Comparison of ENCODE assay signal across 8 cellular contexts in genomic region chr17:77247048-77247541, GRCh38.
DNase-seq lines count a peak whose midpoint lies in the region; ATAC-seq lines count a peak whose summit lies in the region.

No MANE protein-coding gene starts in this region.

- peaks cover 28% of the 10 kb centered on the region for H3K27me3 Mint-ChIP-seq in activated T-helper 1 cell treated with anti-CD3 and anti-CD28 coated beads, Interleukin-12 subunit alpha, Interleukin-12 subunit beta, Interleukin-2, Interleukin-4 antibody, amounts not matched to agents 30 ng/mL and 10 ng/mL and 1 ng/mL, durations not matched to agents 14 hours and 24 hours and 36 hours (ENCODE audit: insufficient read depth)
- peaks cover 5 to 23% (median 18%) of the 10 kb centered on the region in 5 donors for H3K27me3 Mint-ChIP-seq in naive thymus-derived CD8-positive, alpha-beta T cell

- no peak overlapping the region for H3K27ac Mint-ChIP-seq in activated T-helper 1 cell treated with anti-CD3 and anti-CD28 coated beads, Interleukin-12 subunit alpha, Interleukin-12 subunit beta, Interleukin-2, Interleukin-4 antibody, amounts not matched to agents 30 ng/mL and 10 ng/mL and 1 ng/mL, durations not matched to agents 14 hours and 24 hours and 36 hours
- H3K27ac Mint-ChIP-seq in naive thymus-derived CD8-positive, alpha-beta T cell = peak overlapping the region in 3 of 10 donors; percentile 19 to 73 (median 51)
- no peak overlapping the region for H3K27ac Mint-ChIP-seq in stimulated activated effector memory CD8-positive, alpha-beta T cell treated with anti-CD3 and anti-CD28 coated beads, Interleukin-12 subunit alpha, Interleukin-12 subunit beta, amount 100 ng/mL, for 72 hours

- POLR2A ChIA-PET in naive thymus-derived CD8-positive, alpha-beta T cell (lab: Charles Lee) = no interaction called here

- H3K36me3 Mint-ChIP-seq in activated T-helper 1 cell treated with anti-CD3 and anti-CD28 coated beads, Interleukin-12 subunit alpha, Interleukin-12 subunit beta, Interleukin-2, Interleukin-4 antibody, amounts not matched to agents 30 ng/mL and 10 ng/mL and 1 ng/mL, durations not matched to agents 14 hours and 24 hours and 36 hours (ENCODE audit: low read depth) = no peaks in the 10 kb centered on the region
- no peaks in the 10 kb centered on the region for H3K36me3 Mint-ChIP-seq in naive thymus-derived CD8-positive, alpha-beta T cell
- H3K36me3 Mint-ChIP-seq in stimulated activated effector memory CD8-positive, alpha-beta T cell treated with anti-CD3 and anti-CD28 coated beads, Interleukin-12 subunit alpha, Interleukin-12 subunit beta, amount 100 ng/mL, for 72 hours = no peaks in the 10 kb centered on the region

- no peaks in the 10 kb centered on the region for H3K9me3 Mint-ChIP-seq in activated T-helper 1 cell treated with anti-CD3 and anti-CD28 coated beads, Interleukin-12 subunit alpha, Interleukin-12 subunit beta, Interleukin-2, Interleukin-4 antibody, amounts not matched to agents 30 ng/mL and 10 ng/mL and 1 ng/mL, durations not matched to agents 14 hours and 24 hours and 36 hours
- H3K9me3 Mint-ChIP-seq in naive thymus-derived CD8-positive, alpha-beta T cell = no peaks in the 10 kb centered on the region
- H3K9me3 Mint-ChIP-seq in stimulated activated effector memory CD8-positive, alpha-beta T cell treated with anti-CD3 and anti-CD28 coated beads, Interleukin-12 subunit alpha, Interleukin-12 subunit beta, amount 100 ng/mL, for 72 hours = no peaks in the 10 kb centered on the region

- peak overlapping the region; percentile 58 for H3K4me3 Mint-ChIP-seq in activated T-helper 1 cell treated with anti-CD3 and anti-CD28 coated beads, Interleukin-12 subunit alpha, Interleukin-12 subunit beta, Interleukin-2, Interleukin-4 antibody, amounts not matched to agents 30 ng/mL and 10 ng/mL and 1 ng/mL, durations not matched to agents 14 hours and 24 hours and 36 hours
- peak overlapping the region; percentile 39 to 73 (median 58) for H3K4me3 Mint-ChIP-seq in naive thymus-derived CD8-positive, alpha-beta T cell
- peak overlapping the region; percentile 51 for H3K4me3 Mint-ChIP-seq in stimulated activated effector memory CD8-positive, alpha-beta T cell treated with anti-CD3 and anti-CD28 coated beads, Interleukin-12 subunit alpha, Interleukin-12 subunit beta, amount 100 ng/mL, for 72 hours

- intact Hi-C loops in activated T-helper 1 cell treated with anti-CD3 and anti-CD28 coated beads, Interleukin-12 subunit alpha, Interleukin-12 subunit beta, Interleukin-2, Interleukin-4 antibody, amounts not matched to agents 30 ng/mL and 10 ng/mL and 1 ng/mL, durations not matched to agents 14 hours and 24 hours and 36 hours (cut with micrococcal nuclease) = loop anchor here (1.0 to 5.0 kb wide), 5 partner anchors 60 to 379 kb away; partner anchors contain the start of genes MGAT5B and SEC14L1

- ATAC-seq in GM19372 (IDR thresholded peaks at IDR 0.05; ENCODE audit: low read depth, unreplicated experiment) = peak; percentile 69
- peak; percentile 96 to 99 for ATAC-seq in naive thymus-derived CD8-positive, alpha-beta T cell
- ATAC-seq in stimulated activated effector memory CD8-positive, alpha-beta T cell treated with anti-CD3 and anti-CD28 coated beads, Interleukin-12 subunit alpha, Interleukin-12 subunit beta, amount 100 ng/mL, for 72 hours = peak; percentile 90

- DNase-seq in AG08395 (ENCODE audit: low spot score) (peak; percentile 80), LHCN-M2 (ENCODE audit: low read depth) (peak; percentile 59), RPMI8226 (peak; percentile 87), fibroblast of peridontal ligament (ENCODE audit: extremely low read depth) (peak; percentile 60)
- peak; percentile 81 for DNase-seq in activated T-helper 1 cell treated with anti-CD3 and anti-CD28 coated beads, Interleukin-12 subunit alpha, Interleukin-12 subunit beta, Interleukin-2, Interleukin-4 antibody, amounts not matched to agents 30 ng/mL and 10 ng/mL and 1 ng/mL, durations not matched to agents 14 hours and 24 hours and 36 hours (ENCODE audit: low spot score)
- peak; percentile 72 to 91 (median 84) for DNase-seq in naive thymus-derived CD8-positive, alpha-beta T cell
- peak; percentile 92 to 93 for DNase-seq in stimulated activated effector memory CD8-positive, alpha-beta T cell treated with anti-CD3 and anti-CD28 coated beads, Interleukin-12 subunit alpha, Interleukin-12 subunit beta, amount 100 ng/mL, for 72 hours (ENCODE audit: low spot score in 2 of 2)

- peaks cover 24% of the 10 kb centered on the region for H3K4me1 Mint-ChIP-seq in activated T-helper 1 cell treated with anti-CD3 and anti-CD28 coated beads, Interleukin-12 subunit alpha, Interleukin-12 subunit beta, Interleukin-2, Interleukin-4 antibody, amounts not matched to agents 30 ng/mL and 10 ng/mL and 1 ng/mL, durations not matched to agents 14 hours and 24 hours and 36 hours (ENCODE audit: low read depth)
- H3K4me1 Mint-ChIP-seq in naive thymus-derived CD8-positive, alpha-beta T cell = peaks cover 0 to 12% (median 5%) of the 10 kb centered on the region in 4 donors
- peaks cover 20% of the 10 kb centered on the region for H3K4me1 Mint-ChIP-seq in stimulated activated effector memory CD8-positive, alpha-beta T cell treated with anti-CD3 and anti-CD28 coated beads, Interleukin-12 subunit alpha, Interleukin-12 subunit beta, amount 100 ng/mL, for 72 hours

Comparison
In these comparisons a context has a peak if more than half of its experiments do, and no peak if none do; other contexts are left out.
1. Peak in every context shown above with its lines: DNase-seq and ATAC-seq.